Comparison of ENCODE assay signal across 1 cellular context in genomic region chr1:28369518-28370219, GRCh38.
TF ChIP-seq lines count a peak whose summit lies in the region.

Gene PHACTR4 (plus strand): TSS chr1:28369740. CDS start chr1:28407448, 37,708 bp downstream.

TF ChIP-seq in WTC11, 78 proteins besides CTCF, POLR2A, EP300 and RAD21 (continued from another document):
- TF ChIP-seq HMGXB4 (CRISPR knock-in tag; IDR thresholded peaks at IDR 0.05) (peak; percentile 92), SMAD4 (CRISPR knock-in tag; IDR thresholded peaks at IDR 0.05) (no peak), GRHL2 (CRISPR knock-in tag; IDR thresholded peaks at IDR 0.05; ENCODE audit: insufficient replicate concordance, severe bottlenecking) (no peak), NFYB (CRISPR knock-in tag; conservative IDR thresholded peaks at IDR 0.05; ENCODE audit: low read depth) (no peak), KAT7 (CRISPR knock-in tag; IDR thresholded peaks at IDR 0.05; ENCODE audit: borderline replicate concordance) (0 out of 2 replicates have a peak, but pooled peaks have one; percentile 60), TEAD1 (CRISPR knock-in tag; IDR thresholded peaks at IDR 0.05) (peak; percentile 18), JAZF1 (CRISPR knock-in tag; IDR thresholded peaks at IDR 0.05) (no peak), ZNF425 (CRISPR knock-in tag; conservative IDR thresholded peaks at IDR 0.05) (no peak), FOXP4 (CRISPR knock-in tag; IDR thresholded peaks at IDR 0.05) (no peak), ZSCAN18 (CRISPR knock-in tag; IDR thresholded peaks at IDR 0.05) (no peak), TP53 (CRISPR knock-in tag; IDR thresholded peaks at IDR 0.05) (no peak), PRDM15 (CRISPR knock-in tag; IDR thresholded peaks at IDR 0.05) (peak; percentile 43; the same call in 1 of the 2 replicates), ZNF423 (CRISPR knock-in tag; IDR thresholded peaks at IDR 0.05) (peak; percentile 66), RORB (CRISPR knock-in tag; IDR thresholded peaks at IDR 0.05) (no peak), NR3C1 (CRISPR knock-in tag; conservative IDR thresholded peaks at IDR 0.05; ENCODE audit: low read depth) (no peak), NFATC4 (CRISPR knock-in tag; IDR thresholded peaks at IDR 0.05) (no peak), SP1 (CRISPR knock-in tag; conservative IDR thresholded peaks at IDR 0.05) (peak; percentile 81), ARID4B (CRISPR knock-in tag; IDR thresholded peaks at IDR 0.05; ENCODE audit: borderline replicate concordance) (peak; percentile 83; the same call in 1 of the 2 replicates), CDX4 (CRISPR knock-in tag; IDR thresholded peaks at IDR 0.05; ENCODE audit: borderline replicate concordance) (no peak), IRF2 (CRISPR knock-in tag; IDR thresholded peaks at IDR 0.05; ENCODE audit: borderline replicate concordance, low read depth) (no peak)
- TF ChIP-seq, protein P1, sequence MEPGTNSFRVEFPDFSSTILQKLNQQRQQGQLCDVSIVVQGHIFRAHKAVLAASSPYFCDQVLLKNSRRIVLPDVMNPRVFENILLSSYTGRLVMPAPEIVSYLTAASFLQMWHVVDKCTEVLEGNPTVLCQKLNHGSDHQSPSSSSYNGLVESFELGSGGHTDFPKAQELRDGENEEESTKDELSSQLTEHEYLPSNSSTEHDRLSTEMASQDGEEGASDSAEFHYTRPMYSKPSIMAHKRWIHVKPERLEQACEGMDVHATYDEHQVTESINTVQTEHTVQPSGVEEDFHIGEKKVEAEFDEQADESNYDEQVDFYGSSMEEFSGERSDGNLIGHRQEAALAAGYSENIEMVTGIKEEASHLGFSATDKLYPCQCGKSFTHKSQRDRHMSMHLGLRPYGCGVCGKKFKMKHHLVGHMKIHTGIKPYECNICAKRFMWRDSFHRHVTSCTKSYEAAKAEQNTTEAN (CRISPR knock-in tag; IDR thresholded peaks at IDR 0.05): peak; percentile 76
- TF ChIP-seq, protein P2, sequence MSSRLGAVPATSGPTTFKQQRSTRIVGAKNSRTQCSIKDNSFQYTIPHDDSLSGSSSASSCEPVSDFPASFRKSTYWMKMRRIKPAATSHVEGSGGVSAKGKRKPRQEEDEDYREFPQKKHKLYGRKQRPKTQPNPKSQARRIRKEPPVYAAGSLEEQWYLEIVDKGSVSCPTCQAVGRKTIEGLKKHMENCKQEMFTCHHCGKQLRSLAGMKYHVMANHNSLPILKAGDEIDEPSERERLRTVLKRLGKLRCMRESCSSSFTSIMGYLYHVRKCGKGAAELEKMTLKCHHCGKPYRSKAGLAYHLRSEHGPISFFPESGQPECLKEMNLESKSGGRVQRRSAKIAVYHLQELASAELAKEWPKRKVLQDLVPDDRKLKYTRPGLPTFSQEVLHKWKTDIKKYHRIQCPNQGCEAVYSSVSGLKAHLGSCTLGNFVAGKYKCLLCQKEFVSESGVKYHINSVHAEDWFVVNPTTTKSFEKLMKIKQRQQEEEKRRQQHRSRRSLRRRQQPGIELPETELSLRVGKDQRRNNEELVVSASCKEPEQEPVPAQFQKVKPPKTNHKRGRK (CRISPR knock-in tag; IDR thresholded peaks at IDR 0.05; ENCODE audit: borderline replicate concordance): 0 out of 2 replicates have a peak, but pooled peaks have one; percentile 28
- TF ChIP-seq, protein P3, sequence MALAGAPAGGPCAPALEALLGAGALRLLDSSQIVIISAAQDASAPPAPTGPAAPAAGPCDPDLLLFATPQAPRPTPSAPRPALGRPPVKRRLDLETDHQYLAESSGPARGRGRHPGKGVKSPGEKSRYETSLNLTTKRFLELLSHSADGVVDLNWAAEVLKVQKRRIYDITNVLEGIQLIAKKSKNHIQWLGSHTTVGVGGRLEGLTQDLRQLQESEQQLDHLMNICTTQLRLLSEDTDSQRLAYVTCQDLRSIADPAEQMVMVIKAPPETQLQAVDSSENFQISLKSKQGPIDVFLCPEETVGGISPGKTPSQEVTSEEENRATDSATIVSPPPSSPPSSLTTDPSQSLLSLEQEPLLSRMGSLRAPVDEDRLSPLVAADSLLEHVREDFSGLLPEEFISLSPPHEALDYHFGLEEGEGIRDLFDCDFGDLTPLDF (CRISPR knock-in tag; IDR thresholded peaks at IDR 0.05): no peak
- TF ChIP-seq, protein P4, sequence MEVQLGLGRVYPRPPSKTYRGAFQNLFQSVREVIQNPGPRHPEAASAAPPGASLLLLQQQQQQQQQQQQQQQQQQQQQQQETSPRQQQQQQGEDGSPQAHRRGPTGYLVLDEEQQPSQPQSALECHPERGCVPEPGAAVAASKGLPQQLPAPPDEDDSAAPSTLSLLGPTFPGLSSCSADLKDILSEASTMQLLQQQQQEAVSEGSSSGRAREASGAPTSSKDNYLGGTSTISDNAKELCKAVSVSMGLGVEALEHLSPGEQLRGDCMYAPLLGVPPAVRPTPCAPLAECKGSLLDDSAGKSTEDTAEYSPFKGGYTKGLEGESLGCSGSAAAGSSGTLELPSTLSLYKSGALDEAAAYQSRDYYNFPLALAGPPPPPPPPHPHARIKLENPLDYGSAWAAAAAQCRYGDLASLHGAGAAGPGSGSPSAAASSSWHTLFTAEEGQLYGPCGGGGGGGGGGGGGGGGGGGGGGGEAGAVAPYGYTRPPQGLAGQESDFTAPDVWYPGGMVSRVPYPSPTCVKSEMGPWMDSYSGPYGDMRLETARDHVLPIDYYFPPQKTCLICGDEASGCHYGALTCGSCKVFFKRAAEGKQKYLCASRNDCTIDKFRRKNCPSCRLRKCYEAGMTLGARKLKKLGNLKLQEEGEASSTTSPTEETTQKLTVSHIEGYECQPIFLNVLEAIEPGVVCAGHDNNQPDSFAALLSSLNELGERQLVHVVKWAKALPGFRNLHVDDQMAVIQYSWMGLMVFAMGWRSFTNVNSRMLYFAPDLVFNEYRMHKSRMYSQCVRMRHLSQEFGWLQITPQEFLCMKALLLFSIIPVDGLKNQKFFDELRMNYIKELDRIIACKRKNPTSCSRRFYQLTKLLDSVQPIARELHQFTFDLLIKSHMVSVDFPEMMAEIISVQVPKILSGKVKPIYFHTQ (CRISPR knock-in tag; IDR thresholded peaks at IDR 0.05): no peak
- TF ChIP-seq, protein P5, sequence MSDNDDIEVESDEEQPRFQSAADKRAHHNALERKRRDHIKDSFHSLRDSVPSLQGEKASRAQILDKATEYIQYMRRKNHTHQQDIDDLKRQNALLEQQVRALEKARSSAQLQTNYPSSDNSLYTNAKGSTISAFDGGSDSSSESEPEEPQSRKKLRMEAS (CRISPR knock-in tag; IDR thresholded peaks at IDR 0.05): peak; percentile 69
